11 cellular contexts compared by ENCODE assay signal in genomic region chr7:90701021-90701420, GRCh38.
A peak's percentile ranks its signal among the peaks of the same experiment; 100 is the strongest.
DNase-seq lines count a peak whose midpoint lies in the region; ATAC-seq and TF ChIP-seq lines count a peak whose summit lies in the region.
"Had no signal": no experiment of that assay in that cellular context is flagged by ENCODE, and none has a peak within 500 bp of the region (broad histone marks: within the 10 kb centered on the region; RNA-seq: fewer than 3 reads in every experiment).

No MANE protein-coding gene starts in this region.

- in situ Hi-C loops in GM13976 (cut with MboI; ENCODE audit: low sequenced_read_pairs, unreplicated experiment), result loop anchor here (25.0 kb wide), 1 partner anchor 336 kb away; no protein-coding TSS in a partner anchor

- no peaks in the 10 kb centered on the region for H3K79me2 ChIP-seq in OCI-LY3 (ENCODE audit: low read length)
- no peaks in the 10 kb centered on the region for H3K79me2 ChIP-seq in mesendoderm (ENCODE audit: control insufficient read depth, insufficient read depth, low read length)

- H2BK15ac ChIP-seq in mesendoderm (replicated peaks; ENCODE audit: low read depth), result no peak overlapping the region

- no peaks in the 10 kb centered on the region for H3K9me3 ChIP-seq in OCI-LY3 (ENCODE audit: insufficient read depth, low read length)

- no peaks in the 10 kb centered on the region for H3K27me3 ChIP-seq in GM06990 (replicated peaks; ENCODE audit: control insufficient read depth, insufficient read depth, low read length)
- no peaks in the 10 kb centered on the region for H3K27me3 ChIP-seq in OCI-LY3 (ENCODE audit: low read depth, low read length)
- H3K27me3 ChIP-seq in mesendoderm (ENCODE audit: insufficient read depth, low read length, poor library complexity), result no peaks in the 10 kb centered on the region

- no peak overlapping the region for H3K18ac ChIP-seq in mesendoderm (ENCODE audit: low read length)

- no peak overlapping the region for H3K27ac ChIP-seq in OCI-LY3 (ENCODE audit: low read length)
- H3K27ac ChIP-seq in mesendoderm (ENCODE audit: low read depth, low read length), result no peak overlapping the region

- no peak overlapping the region for H3K4me3 Mint-ChIP-seq in T-helper 2 cell treated with Interferon-gamma antibody and Interleukin-4, amounts not matched to agents 5 μg/mL and 100 μg/mL, for 36 hours
- H3K4me3 Mint-ChIP-seq: activated CD4-positive, alpha-beta T cell treated with anti-CD3 and anti-CD28 coated beads, Interleukin-2, amount 10 ng/mL, durations not matched to agents 24 days and 14 days had no signal

- no peaks in the 10 kb centered on the region for H3K9me3 Mint-ChIP-seq in T-helper 2 cell treated with Interferon-gamma antibody and Interleukin-4, amounts not matched to agents 5 μg/mL and 100 μg/mL, for 36 hours
- H3K9me3 Mint-ChIP-seq: activated CD4-positive, alpha-beta T cell treated with anti-CD3 and anti-CD28 coated beads, Interleukin-2, amount 10 ng/mL, durations not matched to agents 24 days and 14 days had no signal

- H4K5ac ChIP-seq in mesendoderm (ENCODE audit: low read length), result no peak overlapping the region

- no peaks in the 10 kb centered on the region for H4K20me1 ChIP-seq in OCI-LY3 (ENCODE audit: insufficient read depth, low read length)

- peak overlapping the region; percentile 21 for H3K9ac ChIP-seq in OCI-LY3 (ENCODE audit: low read length)
- H3K9ac ChIP-seq in mesendoderm (ENCODE audit: low read length), result no peak overlapping the region

- H2BK5ac ChIP-seq in mesendoderm (ENCODE audit: low read length), result no peak overlapping the region

- no peak overlapping the region for H3K56ac ChIP-seq in mesendoderm (ENCODE audit: low read length)

- DNase-seq in GM06990 (ENCODE audit: extremely low read depth, insufficient read length) (no peak), mesendoderm (peak; percentile 23), T1000 (lab: John Stamatoyannopoulos, UW) (no peak), DMS79 treated with DMSO at 0.1 percent for 48 hours (lab: John Stamatoyannopoulos, UW) (no peak), GM13976 (ENCODE audit: low spot score) (no peak)
- DNase-seq in T-helper 2 cell treated with Interferon-gamma antibody and Interleukin-4, amounts not matched to agents 5 μg/mL and 100 μg/mL, for 36 hours (ENCODE audit: low spot score), result no peak
- DNase-seq: activated CD4-positive, alpha-beta T cell treated with anti-CD3 and anti-CD28 coated beads, Interleukin-2, amount 10 ng/mL, durations not matched to agents 24 days and 14 days; KG1; NCI-H748 treated with DMSO at 0.1 percent for 48 hours had no signal

- TF ChIP-seq CTCF in GM06990 (IDR thresholded peaks at IDR 0.05; ENCODE audit: insufficient read depth, low read length, poor library complexity, severe bottlenecking), result no peak
- TF ChIP-seq CTCF in OCI-LY3 (IDR thresholded peaks at IDR 0.05; ENCODE audit: low read depth, low read length), result no peak
- no peak for TF ChIP-seq CTCF in GM13976 (IDR thresholded peaks at IDR 0.05; ENCODE audit: borderline replicate concordance, control extremely low read depth, extremely low read depth, insufficient read depth, missing control alignments)

- H2AFZ ChIP-seq in OCI-LY3 (ENCODE audit: low read depth, low read length), result peak overlapping the region; percentile 43; the same call in 1 of the 2 replicates

- WGBS in mesendoderm (ENCODE audit: extremely low coverage, insufficient coverage, low lambda C conversion rate), result no CpG with 5 or more reads among the region's 3 CpGs

- peak overlapping the region; percentile 67 for H3K4me2 ChIP-seq in OCI-LY3 (ENCODE audit: low read length)
- no peak overlapping the region for H3K4me2 ChIP-seq in mesendoderm (ENCODE audit: low read length)

- H3K79me1 ChIP-seq in mesendoderm (ENCODE audit: low read length), result no peaks in the 10 kb centered on the region

- H2BK120ac ChIP-seq in mesendoderm (ENCODE audit: low read depth, low read length), result no peak overlapping the region

- no peak overlapping the region for H3K4ac ChIP-seq in mesendoderm (ENCODE audit: low read depth, low read length)

- no peak overlapping the region for H3K27ac Mint-ChIP-seq in T-helper 2 cell treated with Interferon-gamma antibody and Interleukin-4, amounts not matched to agents 5 μg/mL and 100 μg/mL, for 36 hours
- H3K27ac Mint-ChIP-seq: activated CD4-positive, alpha-beta T cell treated with anti-CD3 and anti-CD28 coated beads, Interleukin-2, amount 10 ng/mL, durations not matched to agents 24 days and 14 days had no signal

- H3K4me3 ChIP-seq in GM06990 (replicated peaks; ENCODE audit: low read depth, low read length) (peak overlapping the region; percentile 37; the same call in 1 of the 2 replicates), OCI-LY3 (ENCODE audit: low read length) (peak overlapping the region; percentile 61), mesendoderm (ENCODE audit: low read length) (no peak overlapping the region)

- no peak overlapping the region for H3K23ac ChIP-seq in mesendoderm (ENCODE audit: low read length)

- no peaks in the 10 kb centered on the region for H3K27me3 Mint-ChIP-seq in T-helper 2 cell treated with Interferon-gamma antibody and Interleukin-4, amounts not matched to agents 5 μg/mL and 100 μg/mL, for 36 hours (ENCODE audit: low read depth)

- H3K4me1 ChIP-seq in OCI-LY3 (ENCODE audit: low read length), result peaks cover 4% of the 10 kb centered on the region; the same call in 1 of the 2 replicates
- peaks cover 6% of the 10 kb centered on the region for H3K4me1 ChIP-seq in mesendoderm (ENCODE audit: control insufficient read depth, low read depth, low read length)

- H3K4me1 Mint-ChIP-seq in T-helper 2 cell treated with Interferon-gamma antibody and Interleukin-4, amounts not matched to agents 5 μg/mL and 100 μg/mL, for 36 hours (ENCODE audit: low read depth), result no peaks in the 10 kb centered on the region

- H3K36me3 ChIP-seq in GM06990 (ENCODE audit: control insufficient read depth, insufficient read depth, low read length) (no peaks in the 10 kb centered on the region), OCI-LY3 (replicated peaks; ENCODE audit: low read depth, low read length) (no peaks in the 10 kb centered on the region), mesendoderm (ENCODE audit: control insufficient read depth, insufficient read depth, low read length) (no peaks in the 10 kb centered on the region)

- H3K36me3 Mint-ChIP-seq in T-helper 2 cell treated with Interferon-gamma antibody and Interleukin-4, amounts not matched to agents 5 μg/mL and 100 μg/mL, for 36 hours (ENCODE audit: low read depth), result no peaks in the 10 kb centered on the region

- H4K8ac ChIP-seq in mesendoderm (ENCODE audit: low read depth, low read length), result no peak overlapping the region

- ATAC-seq in GM21619 (IDR thresholded peaks at IDR 0.05; ENCODE audit: unreplicated experiment), result peak; percentile 55

- no peak overlapping the region for H2AK5ac ChIP-seq in mesendoderm (ENCODE audit: low read length)
